Comparison of ENCODE assay signal across 15 cellular contexts in the genomic region with DNA sequence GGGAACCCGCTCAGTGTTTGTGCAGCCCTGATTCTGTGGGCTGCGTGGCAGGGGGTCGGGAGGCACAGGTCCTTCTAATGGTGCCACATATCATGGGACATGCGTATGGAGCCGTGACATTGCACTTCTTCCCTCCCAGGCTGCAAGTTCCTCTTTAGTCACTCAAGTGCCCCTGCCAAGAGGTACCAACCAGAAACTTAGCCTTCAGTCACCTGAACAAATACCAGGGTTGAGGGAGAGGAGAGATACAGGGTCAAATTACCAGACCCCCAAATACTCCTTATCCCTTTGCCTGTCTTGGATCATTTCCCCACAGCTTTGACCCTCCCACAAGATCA.
"Had no signal": no experiment of that assay in that cellular context is flagged by ENCODE, and none has a peak within 500 bp of the region (broad histone marks: within the 10 kb centered on the region; RNA-seq: fewer than 3 reads in every experiment).

No MANE protein-coding gene starts in this region.

- ATAC-seq: stimulated activated naive CD8-positive, alpha-beta T cell treated with anti-CD3 and anti-CD28 coated beads, Interleukin-15, Interleukin-2, amounts not matched to agents 100 U/mL and 50 U/mL, for 24 hours; T-helper 17 cell; WTC11 had no signal

- H3K36me3 ChIP-seq: adrenal gland, heart left ventricle, neural progenitor cell had no signal

- H3K4me3 ChIP-seq: adrenal gland, heart left ventricle, neural progenitor cell had no signal

- DNase-seq: activated CD4-positive, alpha-beta memory T cell treated with anti-CD3 and anti-CD28 coated beads, Interleukin-2, amount 10 ng/mL, durations not matched to agents 7 days and 5 days; activated CD4-positive, alpha-beta T cell treated with anti-CD3 and anti-CD28 coated beads for 4 hours; activated effector memory CD4-positive, alpha-beta T cell treated with Interleukin-2 at 50 U/mL for 16 hours; activated T-cell treated with anti-CD3 and anti-CD28 coated beads, Interleukin-2, amount 50 U/mL, for 24 hours; adrenal gland; cortex of kidney; effector CD4-positive, alpha-beta T cell; foreskin melanocyte; naive B cell; stimulated activated naive CD8-positive, alpha-beta T cell treated with anti-CD3 and anti-CD28 coated beads, Interleukin-15, Interleukin-2, amounts not matched to agents 100 U/mL and 50 U/mL, for 24 hours; T-helper 17 cell; trophoblast cell had no signal

- H3K4me1 ChIP-seq: adrenal gland had no signal

- H3K27ac ChIP-seq: adrenal gland, neural progenitor cell had no signal

- H3K27me3 ChIP-seq: adrenal gland, heart left ventricle, neural progenitor cell had no signal

- H3K9me3 ChIP-seq: adrenal gland, heart left ventricle had no signal
